8 cellular contexts compared by ENCODE assay signal in genomic region chr2:204691911-204692510, GRCh38.
DNase-seq lines count a peak whose midpoint lies in the region; ATAC-seq and TF ChIP-seq lines count a peak whose summit lies in the region.

No MANE protein-coding gene starts in this region.

- ATAC-seq in activated CD4-positive, alpha-beta T cell treated with anti-CD3 and anti-CD28 coated beads for 36 hours: peak; percentile 36
- peak; percentile 52 for ATAC-seq in HG02970 (IDR thresholded peaks at IDR 0.05; ENCODE audit: low FRiP score, unreplicated experiment)
- ATAC-seq in GM19397 (IDR thresholded peaks at IDR 0.05; ENCODE audit: unreplicated experiment): no peak

- H3K27ac Mint-ChIP-seq in activated CD4-positive, alpha-beta T cell treated with anti-CD3 and anti-CD28 coated beads for 36 hours: no peak overlapping the region
- no peak overlapping the region for H3K27ac Mint-ChIP-seq in activated CD4-positive, alpha-beta memory T cell treated with anti-CD3 and anti-CD28 coated beads for 36 hours
- no peak overlapping the region for H3K27ac Mint-ChIP-seq in glutamatergic neuron (ENCODE audit: unreplicated experiment)

- peak; percentile 23 for TF ChIP-seq CTCF in glutamatergic neuron (IDR thresholded peaks at IDR 0.05; ENCODE audit: partially characterized antibody, unreplicated experiment)

- no peaks in the 10 kb centered on the region for H3K27me3 Mint-ChIP-seq in activated CD4-positive, alpha-beta T cell treated with anti-CD3 and anti-CD28 coated beads for 36 hours
- peaks cover 2% of the 10 kb centered on the region for H3K27me3 Mint-ChIP-seq in activated CD4-positive, alpha-beta memory T cell treated with anti-CD3 and anti-CD28 coated beads for 36 hours
- no peaks in the 10 kb centered on the region for H3K27me3 Mint-ChIP-seq in glutamatergic neuron (ENCODE audit: unreplicated experiment)

- H3K4me1 Mint-ChIP-seq in activated CD4-positive, alpha-beta T cell treated with anti-CD3 and anti-CD28 coated beads for 36 hours: peaks cover 10% of the 10 kb centered on the region
- peaks cover 9% of the 10 kb centered on the region for H3K4me1 Mint-ChIP-seq in activated CD4-positive, alpha-beta memory T cell treated with anti-CD3 and anti-CD28 coated beads for 36 hours (ENCODE audit: low read depth)
- no peaks in the 10 kb centered on the region for H3K4me1 Mint-ChIP-seq in glutamatergic neuron (ENCODE audit: low read depth, unreplicated experiment)

- POLR2A ChIA-PET in activated CD4-positive, alpha-beta T cell treated with anti-CD3 and anti-CD28 coated beads for 36 hours (lab: Charles Lee): interaction anchor here (0.6 kb wide), 1 partner anchor 1193 kb away, joined by 3 read pairs; no protein-coding TSS in a partner anchor
- POLR2A ChIA-PET in activated CD4-positive, alpha-beta memory T cell treated with anti-CD3 and anti-CD28 coated beads for 36 hours (lab: Charles Lee): no interaction called here

- intact Hi-C loops in activated CD4-positive, alpha-beta T cell treated with anti-CD3 and anti-CD28 coated beads for 36 hours (cut with DNase I, micrococcal nuclease): loop anchor here (1.0 to 5.0 kb wide), 3 partner anchors 367 to 620 kb away; no protein-coding TSS in a partner anchor
- intact Hi-C loops in activated CD4-positive, alpha-beta memory T cell treated with anti-CD3 and anti-CD28 coated beads for 36 hours (cut with micrococcal nuclease): loop anchor here (1.0 kb wide), 2 partner anchors 367 to 584 kb away; no protein-coding TSS in a partner anchor

- H3K9me3 Mint-ChIP-seq in activated CD4-positive, alpha-beta T cell treated with anti-CD3 and anti-CD28 coated beads for 36 hours (ENCODE audit: low read depth): no peaks in the 10 kb centered on the region
- H3K9me3 Mint-ChIP-seq in activated CD4-positive, alpha-beta memory T cell treated with anti-CD3 and anti-CD28 coated beads for 36 hours: no peaks in the 10 kb centered on the region
- H3K9me3 Mint-ChIP-seq in glutamatergic neuron (ENCODE audit: unreplicated experiment): no peaks in the 10 kb centered on the region

- no peak overlapping the region for H3K4me3 Mint-ChIP-seq in activated CD4-positive, alpha-beta T cell treated with anti-CD3 and anti-CD28 coated beads for 36 hours
- no peak overlapping the region for H3K4me3 Mint-ChIP-seq in activated CD4-positive, alpha-beta memory T cell treated with anti-CD3 and anti-CD28 coated beads for 36 hours
- no peak overlapping the region for H3K4me3 Mint-ChIP-seq in glutamatergic neuron (ENCODE audit: unreplicated experiment)

- CTCF ChIA-PET in activated CD4-positive, alpha-beta T cell treated with anti-CD3 and anti-CD28 coated beads for 36 hours (lab: Charles Lee): interaction anchor here (0.6 to 2.1 kb wide), 15 partner anchors 8 to 1232 kb away, joined by 3 to 6 read pairs (median 3); no protein-coding TSS in a partner anchor
- CTCF ChIA-PET in activated CD4-positive, alpha-beta memory T cell treated with anti-CD3 and anti-CD28 coated beads for 36 hours (lab: Charles Lee): interaction anchor here (0.5 to 1.7 kb wide), 10 partner anchors 18 to 984 kb away, joined by 3 to 11 read pairs (median 3); no protein-coding TSS in a partner anchor

- no peaks in the 10 kb centered on the region for H3K36me3 Mint-ChIP-seq in activated CD4-positive, alpha-beta T cell treated with anti-CD3 and anti-CD28 coated beads for 36 hours (ENCODE audit: low read depth)
- no peaks in the 10 kb centered on the region for H3K36me3 Mint-ChIP-seq in activated CD4-positive, alpha-beta memory T cell treated with anti-CD3 and anti-CD28 coated beads for 36 hours
- H3K36me3 Mint-ChIP-seq in glutamatergic neuron (ENCODE audit: unreplicated experiment): no peaks in the 10 kb centered on the region

- peak; percentile 24 for DNase-seq in activated CD4-positive, alpha-beta T cell treated with anti-CD3 and anti-CD28 coated beads for 36 hours
- no peak for DNase-seq in activated CD4-positive, alpha-beta T cell treated with anti-CD3 and anti-CD28 coated beads, Interleukin-2, amount 50 U/mL, for 4 hours
- DNase-seq in NCI-H2227 treated with DMSO at 0.1 percent for 48 hours (lab: John Stamatoyannopoulos, UW) (peak; percentile 70), glutamatergic neuron (no peak), pulmonary artery endothelial cell (ENCODE audit: low read depth, low spot score) (peak; percentile 78)
- peak; percentile 18 for DNase-seq in activated CD4-positive, alpha-beta memory T cell treated with anti-CD3 and anti-CD28 coated beads for 36 hours

Comparison
In these comparisons a context has a peak if more than half of its experiments do, and no peak if none do; other contexts are left out.
1. DNase-seq: peak in activated CD4-positive, alpha-beta T cell treated with anti-CD3 and anti-CD28 coated beads for 36 hours (single experiment), NCI-H2227 treated with DMSO at 0.1 percent for 48 hours (single experiment), activated CD4-positive, alpha-beta memory T cell treated with anti-CD3 and anti-CD28 coated beads for 36 hours (single experiment) and pulmonary artery endothelial cell (single experiment); none in activated CD4-positive, alpha-beta T cell treated with anti-CD3 and anti-CD28 coated beads, Interleukin-2, amount 50 U/mL, for 4 hours (0 of 2) and glutamatergic neuron (single experiment).